In the genomic region with DNA sequence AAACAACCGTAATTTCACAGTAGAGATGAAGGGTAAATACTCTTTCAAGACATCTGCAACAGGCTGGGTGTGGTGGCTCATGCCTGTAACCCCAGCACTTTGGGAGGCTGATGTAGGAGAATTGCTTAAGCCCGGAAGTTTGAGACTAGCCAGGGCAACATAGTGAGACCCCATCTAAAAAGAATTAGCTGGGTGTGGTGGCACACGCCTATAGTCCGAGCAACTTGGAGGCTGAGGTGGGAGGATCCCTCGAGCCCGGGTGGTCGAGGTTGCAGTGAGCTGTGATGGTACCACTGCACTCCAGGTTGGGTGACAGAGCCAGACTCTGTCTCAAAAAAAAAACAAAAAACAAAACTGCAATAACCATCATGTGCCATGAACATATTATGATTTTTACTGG, we compare ENCODE assay signal across 1 cellular context.
TF ChIP-seq lines count a peak whose summit lies in the region.

No MANE protein-coding gene starts in this region.

TF ChIP-seq in GM12878, 131 proteins besides CTCF, POLR2A, EP300 and RAD21 (continued from another document):
- no peak for TF ChIP-seq MXI1 (IDR thresholded peaks at IDR 0.05; ENCODE audit: low read depth, low read length)
- TF ChIP-seq YY1 (IDR thresholded peaks at IDR 0.05; ENCODE audit: low read depth, low read length): no peak
- TF ChIP-seq IRF4 (IDR thresholded peaks at IDR 0.05; ENCODE audit: low read depth, low read length): no peak
- TF ChIP-seq, protein P1, sequence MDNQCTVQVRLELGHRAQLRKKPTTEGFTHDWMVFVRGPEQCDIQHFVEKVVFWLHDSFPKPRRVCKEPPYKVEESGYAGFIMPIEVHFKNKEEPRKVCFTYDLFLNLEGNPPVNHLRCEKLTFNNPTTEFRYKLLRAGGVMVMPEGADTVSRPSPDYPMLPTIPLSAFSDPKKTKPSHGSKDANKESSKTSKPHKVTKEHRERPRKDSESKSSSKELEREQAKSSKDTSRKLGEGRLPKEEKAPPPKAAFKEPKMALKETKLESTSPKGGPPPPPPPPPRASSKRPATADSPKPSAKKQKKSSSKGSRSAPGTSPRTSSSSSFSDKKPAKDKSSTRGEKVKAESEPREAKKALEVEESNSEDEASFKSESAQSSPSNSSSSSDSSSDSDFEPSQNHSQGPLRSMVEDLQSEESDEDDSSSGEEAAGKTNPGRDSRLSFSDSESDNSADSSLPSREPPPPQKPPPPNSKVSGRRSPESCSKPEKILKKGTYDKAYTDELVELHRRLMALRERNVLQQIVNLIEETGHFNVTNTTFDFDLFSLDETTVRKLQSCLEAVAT (IDR thresholded peaks at IDR 0.05): no peak
- no peak for TF ChIP-seq CBFB (IDR thresholded peaks at IDR 0.05; ENCODE audit: low read depth)
- TF ChIP-seq JUNB (IDR thresholded peaks at IDR 0.05): no peak
- TF ChIP-seq, protein P2, sequence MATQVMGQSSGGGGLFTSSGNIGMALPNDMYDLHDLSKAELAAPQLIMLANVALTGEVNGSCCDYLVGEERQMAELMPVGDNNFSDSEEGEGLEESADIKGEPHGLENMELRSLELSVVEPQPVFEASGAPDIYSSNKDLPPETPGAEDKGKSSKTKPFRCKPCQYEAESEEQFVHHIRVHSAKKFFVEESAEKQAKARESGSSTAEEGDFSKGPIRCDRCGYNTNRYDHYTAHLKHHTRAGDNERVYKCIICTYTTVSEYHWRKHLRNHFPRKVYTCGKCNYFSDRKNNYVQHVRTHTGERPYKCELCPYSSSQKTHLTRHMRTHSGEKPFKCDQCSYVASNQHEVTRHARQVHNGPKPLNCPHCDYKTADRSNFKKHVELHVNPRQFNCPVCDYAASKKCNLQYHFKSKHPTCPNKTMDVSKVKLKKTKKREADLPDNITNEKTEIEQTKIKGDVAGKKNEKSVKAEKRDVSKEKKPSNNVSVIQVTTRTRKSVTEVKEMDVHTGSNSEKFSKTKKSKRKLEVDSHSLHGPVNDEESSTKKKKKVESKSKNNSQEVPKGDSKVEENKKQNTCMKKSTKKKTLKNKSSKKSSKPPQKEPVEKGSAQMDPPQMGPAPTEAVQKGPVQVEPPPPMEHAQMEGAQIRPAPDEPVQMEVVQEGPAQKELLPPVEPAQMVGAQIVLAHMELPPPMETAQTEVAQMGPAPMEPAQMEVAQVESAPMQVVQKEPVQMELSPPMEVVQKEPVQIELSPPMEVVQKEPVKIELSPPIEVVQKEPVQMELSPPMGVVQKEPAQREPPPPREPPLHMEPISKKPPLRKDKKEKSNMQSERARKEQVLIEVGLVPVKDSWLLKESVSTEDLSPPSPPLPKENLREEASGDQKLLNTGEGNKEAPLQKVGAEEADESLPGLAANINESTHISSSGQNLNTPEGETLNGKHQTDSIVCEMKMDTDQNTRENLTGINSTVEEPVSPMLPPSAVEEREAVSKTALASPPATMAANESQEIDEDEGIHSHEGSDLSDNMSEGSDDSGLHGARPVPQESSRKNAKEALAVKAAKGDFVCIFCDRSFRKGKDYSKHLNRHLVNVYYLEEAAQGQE (IDR thresholded peaks at IDR 0.05; ENCODE audit: low read depth, low read length): no peak
- TF ChIP-seq RB1 (IDR thresholded peaks at IDR 0.05; ENCODE audit: borderline replicate concordance): no peak
- TF ChIP-seq BHLHE40 (IDR thresholded peaks at IDR 0.05; ENCODE audit: borderline replicate concordance in 1 of 2, low read depth in 2 of 2, low read length in 1 of 2): no peak
TF ChIP-seq in GM12878: peak in this region for 0.
